In genomic region chr2:126881591-126881990, GRCh38 we compare ENCODE assay signal across 15 cellular contexts. TPM values are rescaled to one million over a fixed set of nuclear protein-coding genes. Genes with fewer than 3 reads are reported as not detected.
DNase-seq lines count a peak whose midpoint lies in the region; ATAC-seq and TF ChIP-seq lines count a peak whose summit lies in the region.
"Had no signal": no experiment of that assay in that cellular context is flagged by ENCODE, and none has a peak within 500 bp of the region (broad histone marks: within the 10 kb centered on the region; RNA-seq: fewer than 3 reads in every experiment).

No MANE protein-coding gene starts in this region.

- peaks cover 0 to 3% (median 0%) of the 10 kb centered on the region in 3 donors for H3K27me3 ChIP-seq in sigmoid colon

- intact Hi-C loops in sigmoid colon (cut with DNase I), result no loop called here

- TF ChIP-seq CTCF in NB4 (IDR thresholded peaks at IDR 0.05; ENCODE audit: low read depth, low read length), result no peak
- TF ChIP-seq CTCF in sigmoid colon (IDR thresholded peaks at IDR 0.05), result no peak

- H3K36me3 ChIP-seq in SK-N-MC (ENCODE audit: insufficient read depth, low read length) (no peaks in the 10 kb centered on the region), sigmoid colon (no peaks in the 10 kb centered on the region)

- peaks cover 0 to 13% (median 8%) of the 10 kb centered on the region in 4 donors for H3K4me1 ChIP-seq in sigmoid colon
- H3K4me1 ChIP-seq: A549, Caco-2 had no signal

- 82 to 83% methylated on average over 9 of the region's 9 CpGs for WGBS in sigmoid colon, 2 donors

- H3K9me3 ChIP-seq in SK-N-MC (ENCODE audit: low read depth, low read length) (no peaks in the 10 kb centered on the region), sigmoid colon (no peaks in the 10 kb centered on the region)
- H3K9me3 ChIP-seq: A549, Caco-2 had no signal

- no peak for TF ChIP-seq EP300 in sigmoid colon (IDR thresholded peaks at IDR 0.05)

- ATAC-seq in left lobe of liver, result no peak
- ATAC-seq: A549 had no signal

- in situ Hi-C loops in ACHN (cut with HindIII; ENCODE audit: low pct_ligation_motif_present, low pct_unique_long_range_greater_than_20kb, low sequenced_read_pairs), result no loop called here

- DNase-seq in NB4 (ENCODE audit: low read depth) (peak; percentile 74), SK-N-MC (ENCODE audit: low read depth, low spot score) (peak; percentile 42), left lobe of liver (ENCODE audit: low spot score) (peak; percentile 30), sigmoid colon (peak; percentile 41), ACHN (no peak), foreskin melanocyte (no peak)
- no peak for DNase-seq in stimulated activated naive CD4-positive, alpha-beta T cell treated with Interleukin-2 at 50 U/mL for 16 hours (lab: John Stamatoyannopoulos, UW)
- DNase-seq: Caco-2; CD8-positive, alpha-beta memory T cell; GM23248; IMR-90 had no signal

- TF ChIP-seq POLR2A in NB4 (IDR thresholded peaks at IDR 0.05; ENCODE audit: extremely low read depth, insufficient read length), result no peak
- no peak for TF ChIP-seq POLR2A in sigmoid colon (IDR thresholded peaks at IDR 0.05)

- H3K9ac ChIP-seq in SK-N-MC (ENCODE audit: insufficient read length), result no peak overlapping the region
- H3K9ac ChIP-seq: GM23248 had no signal

- peak overlapping the region; percentile 86 for H3K27ac ChIP-seq in SK-N-MC
- no peak overlapping the region for H3K27ac ChIP-seq in sigmoid colon
- H3K27ac ChIP-seq: A549, GM23248 had no signal

- H3K4me3 ChIP-seq in NB4 (ENCODE audit: low read depth, low read length) (no peak overlapping the region), SK-N-MC (peak overlapping the region; percentile 64), sigmoid colon (no peak overlapping the region)
- H3K4me3 ChIP-seq: A549, GM23248 had no signal

RNA-seq across cellular contexts. Expression of gene TEX51, which starts 17.1 kb away (rescaled TPM):
- total RNA-seq in left lobe of liver, result not detected
- total RNA-seq in sigmoid colon, result not detected
- polyA plus RNA-seq in sigmoid colon, result 1 to 10 TPM in 1 of 3 donors, not detected in 2; 1.2 TPM
- total RNA-seq: Caco-2; CD8-positive, alpha-beta memory T cell; GM23248; HT-29; IMR-90 had no signal
- polyA plus RNA-seq: A549; BJ; CD14-positive monocyte; CD8-positive, alpha-beta memory T cell; GM23248; IMR-90 had no signal

Comparison
In these comparisons a context has a peak if more than half of its experiments do, and no peak if none do; other contexts are left out.
1. DNase-seq: peak in NB4 (single experiment), SK-N-MC (single experiment), left lobe of liver (single experiment) and sigmoid colon (single experiment); none in ACHN (single experiment), stimulated activated naive CD4-positive, alpha-beta T cell treated with Interleukin-2 at 50 U/mL for 16 hours (single experiment) and foreskin melanocyte (single experiment).